9 cellular contexts compared by ENCODE assay signal in the genomic region with DNA sequence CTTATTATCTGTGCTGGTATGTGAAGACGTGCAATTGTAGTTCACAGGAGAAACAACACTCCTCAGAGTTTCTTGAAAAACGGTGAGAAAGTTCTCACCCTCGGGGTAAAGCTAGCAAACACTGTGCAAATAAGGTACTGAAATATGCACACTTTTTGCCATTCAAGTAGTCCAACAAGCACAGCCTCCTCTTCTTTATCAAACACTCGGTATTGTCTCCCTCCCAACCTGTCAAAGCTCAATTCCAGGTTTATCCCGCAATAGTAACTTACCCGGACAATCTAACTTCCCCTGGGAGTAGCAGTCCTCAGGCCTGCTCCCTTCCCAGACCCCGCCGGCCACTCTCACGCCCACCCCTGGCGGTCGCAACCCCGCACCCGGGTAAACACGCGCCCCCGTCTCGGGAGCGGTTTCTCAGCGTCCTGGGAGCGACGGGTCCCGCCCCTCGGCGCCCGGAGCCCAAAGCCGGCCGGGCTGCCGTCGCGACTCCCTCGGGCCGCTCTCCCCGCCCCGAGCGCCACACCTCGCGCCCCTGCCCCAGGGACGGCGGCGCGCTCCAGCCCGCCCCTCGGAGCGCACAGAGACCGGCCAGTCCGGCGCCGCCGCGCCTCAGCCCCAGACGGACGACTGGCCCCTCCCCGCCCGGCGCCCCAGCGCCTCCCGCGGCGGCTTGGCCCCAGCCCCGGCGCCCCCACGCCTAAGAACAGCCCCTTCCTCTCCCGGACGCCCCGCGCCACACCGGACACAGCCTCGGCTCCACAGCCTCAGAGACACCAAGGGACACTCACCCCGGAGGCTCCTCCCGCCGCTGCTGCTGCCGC. TPM values are rescaled to one million over a fixed set of nuclear protein-coding genes. Genes with fewer than 3 reads are reported as not detected.
DNase-seq lines count a peak whose midpoint lies in the region; ATAC-seq, FAIRE-seq and TF ChIP-seq lines count a peak whose summit lies in the region.
"Had no signal": no experiment of that assay in that cellular context is flagged by ENCODE, and none has a peak within 500 bp of the region (broad histone marks: within the 10 kb centered on the region; RNA-seq: fewer than 3 reads in every experiment).

No MANE protein-coding gene starts in this region.

- 0% methylated on average over 4 of the region's 72 CpGs for WGBS in mammary epithelial cell (ENCODE audit: low coverage, missing lambda C conversion rate)

- H3K27ac ChIP-seq in mammary epithelial cell (ENCODE audit: insufficient read depth, low read depth, low read length), result peak overlapping the region; percentile 91

- peak overlapping the region; percentile 77 to 80 (median 78) for H3K4me3 ChIP-seq in mammary epithelial cell (replicated peaks in 1 of 3; ENCODE audit: insufficient read depth in 1 of 3, low read depth in 2 of 3, low read length in 3 of 3)

- CTCF ChIA-PET in mammary epithelial cell (lab: Charles Lee; ENCODE audit: low non-redundant PET), result no interaction called here

- dilution Hi-C loops in mammary epithelial cell (cut with HindIII; ENCODE audit: low sequenced_read_pairs), result no loop called here

- peak in 1 of 2 donors; percentile 11 for TF ChIP-seq CTCF in mammary epithelial cell (conservative IDR thresholded peaks at IDR 0.05 in 1 of 2, IDR thresholded peaks at IDR 0.05 in 1 of 2; ENCODE audit: extremely low read depth in 1 of 2, insufficient read depth in 1 of 2, low read depth in 1 of 2, low read length in 2 of 2)
- no peak for TF ChIP-seq CTCF in D721Med (IDR thresholded peaks at IDR 0.05; ENCODE audit: insufficient read depth, missing control alignments)

- peak overlapping the region; percentile 83 for H2AFZ ChIP-seq in mammary epithelial cell (ENCODE audit: low read depth, low read length)

- DNase-seq in Caki2 (ENCODE audit: low read depth) (peak; percentile 39), SK-N-DZ (ENCODE audit: low spot score) (peak; percentile 24), mammary epithelial cell (peak; percentile 55), iris pigment epithelial cell (ENCODE audit: low read depth) (peak; percentile 49), D721Med (ENCODE audit: insufficient read length, low spot score) (no peak)
- DNase-seq in stimulated activated CD4-positive, alpha-beta T cell treated with anti-CD3 and anti-CD28 coated beads, Interleukin-15, amount 100 ng/mL, for 1 hour (ENCODE audit: low read depth in 1 of 2, low spot score in 1 of 2), result peak; percentile 17 to 20

- H3K4me1 ChIP-seq in mammary epithelial cell (ENCODE audit: insufficient read depth, low read length), result peaks cover 15% of the 10 kb centered on the region

- ATAC-seq in GM19324 (IDR thresholded peaks at IDR 0.05; ENCODE audit: low FRiP score, unreplicated experiment) (peak; percentile 68), HG03354 (IDR thresholded peaks at IDR 0.05; ENCODE audit: poor library complexity, severe bottlenecking, unreplicated experiment) (peak; percentile 66)

- in situ Hi-C loops in Caki2 (cut with HindIII; ENCODE audit: low pct_unique_long_range_greater_than_20kb, low sequenced_read_pairs) (no loop called here), mammary epithelial cell (cut with MboI; ENCODE audit: low sequenced_read_pairs in 2 of 2) (no loop called here)

- intact Hi-C loops in mammary epithelial cell (cut with micrococcal nuclease), result loop anchor here (2.0 to 5.0 kb wide), 3 partner anchors 55 to 97 kb away; no protein-coding TSS in a partner anchor

- H3K4me2 ChIP-seq in mammary epithelial cell (ENCODE audit: insufficient read depth, low read depth, low read length), result peak overlapping the region; percentile 75

- peaks cover 69% of the 10 kb centered on the region for H3K79me2 ChIP-seq in mammary epithelial cell (ENCODE audit: insufficient read depth, low read length)

- FAIRE-seq in D721Med (lab: Jason Lieb, UNC), result no peak
- FAIRE-seq: colon had no signal

- H3K36me3 ChIP-seq in mammary epithelial cell (ENCODE audit: insufficient read depth, low read length), result no peaks in the 10 kb centered on the region

- no peaks in the 10 kb centered on the region for H3K27me3 ChIP-seq in mammary epithelial cell (ENCODE audit: insufficient read depth, low read length)

- H3K9ac ChIP-seq in mammary epithelial cell (ENCODE audit: insufficient read depth, low read length), result peak overlapping the region; percentile 95

- no peaks in the 10 kb centered on the region for H3K9me3 ChIP-seq in mammary epithelial cell (replicated peaks; ENCODE audit: insufficient read depth, low read length)

- BruUV-seq in mammary epithelial cell (replicated peaks; lab: Mats Ljungman, UMichigan), result no TSS peak

- no peaks in the 10 kb centered on the region for H4K20me1 ChIP-seq in mammary epithelial cell (ENCODE audit: insufficient read depth, low read length)

RNA-seq across cellular contexts. Expression of a gene that starts 0.6 kb away (rescaled TPM):
- 11.2 and 12.9 TPM in 2 replicates for total RNA-seq in Caki2 (2014; rRNA removed; shearing (Covaris generic); ENCODE audit: low replicate concordance)
- polyA plus RNA-seq in SK-N-DZ (2014; cell fraction: cytosol; rRNA removed), result 6.2 and 6.3 TPM in 2 replicates
- 4.2 and 8.3 TPM in 2 replicates for polyA plus RNA-seq in SK-N-DZ (2014; cell fraction: nucleus; rRNA removed)
- total RNA-seq in mammary epithelial cell, result 10 to 100 TPM; 41.0 to 56.6 TPM
- 24.2 TPM for polyA plus RNA-seq in mammary epithelial cell
- 45.8 TPM for polyA minus RNA-seq in mammary epithelial cell

RNA-seq across cellular contexts. Expression of a gene that starts 14.7 kb away (rescaled TPM):
- not detected in 2 replicates for total RNA-seq in Caki2 (2014; rRNA removed; shearing (Covaris generic); ENCODE audit: low replicate concordance)
- polyA plus RNA-seq in SK-N-DZ (2014; cell fraction: cytosol; rRNA removed), result not detected in 2 replicates
- not detected in 2 replicates for polyA plus RNA-seq in SK-N-DZ (2014; cell fraction: nucleus; rRNA removed)
- not detected for total RNA-seq in mammary epithelial cell
- not detected for polyA plus RNA-seq in mammary epithelial cell
- polyA minus RNA-seq in mammary epithelial cell, result not detected
